ENCODE assay signal across 1 cellular context in the genomic region with DNA sequence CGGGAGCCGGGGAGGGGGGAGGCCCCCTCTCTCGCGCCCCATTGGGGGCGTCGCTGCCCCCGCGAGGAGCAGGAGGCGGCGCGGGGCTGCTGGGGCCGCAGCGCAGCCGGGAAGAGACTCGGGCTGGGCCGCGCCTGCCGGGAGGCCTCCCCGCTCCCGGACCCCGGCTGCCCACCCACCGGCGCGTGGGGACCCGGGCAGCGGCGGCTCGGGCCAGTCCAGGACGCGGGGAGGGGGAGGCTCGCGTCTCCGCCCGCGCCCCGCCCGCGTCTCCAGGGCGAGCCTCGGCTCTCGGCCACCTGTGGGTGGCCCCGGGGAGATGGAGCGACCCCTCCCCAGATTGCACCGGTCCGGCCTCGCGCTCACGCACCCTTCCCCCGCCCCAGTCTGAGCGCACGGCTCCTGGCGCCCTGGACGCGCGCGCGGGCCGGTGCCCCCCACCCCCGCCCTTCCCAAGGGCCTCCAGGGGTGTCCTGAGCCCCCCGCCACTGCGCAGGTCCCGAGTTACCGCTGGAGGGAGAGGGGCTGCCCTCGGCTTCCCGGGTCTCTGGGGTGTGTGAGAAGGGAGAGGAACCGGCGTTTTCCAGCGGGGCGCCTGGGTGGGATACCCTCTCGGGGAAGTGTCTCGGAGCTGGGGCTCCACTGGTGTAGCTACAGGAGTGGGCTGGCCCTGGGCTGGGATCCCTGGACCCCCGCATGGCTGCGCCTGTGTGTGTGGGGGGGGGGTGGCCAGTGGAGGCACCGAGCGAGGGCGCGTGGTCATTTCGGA.
TF ChIP-seq lines count a peak whose summit lies in the region.

No MANE protein-coding gene starts in this region.

TF ChIP-seq in endothelial cell of umbilical vein, 7 proteins besides CTCF, POLR2A, EP300 and RAD21:
- TF ChIP-seq JUN (IDR thresholded peaks at IDR 0.05; ENCODE audit: borderline replicate concordance, insufficient read depth, insufficient read length, low read depth) (no peak), EZH2 (IDR thresholded peaks at IDR 0.05; ENCODE audit: borderline replicate concordance, low read depth, low read length, severe bottlenecking) (peak; percentile 46)
